7 cellular contexts compared by ENCODE assay signal in the genomic region with DNA sequence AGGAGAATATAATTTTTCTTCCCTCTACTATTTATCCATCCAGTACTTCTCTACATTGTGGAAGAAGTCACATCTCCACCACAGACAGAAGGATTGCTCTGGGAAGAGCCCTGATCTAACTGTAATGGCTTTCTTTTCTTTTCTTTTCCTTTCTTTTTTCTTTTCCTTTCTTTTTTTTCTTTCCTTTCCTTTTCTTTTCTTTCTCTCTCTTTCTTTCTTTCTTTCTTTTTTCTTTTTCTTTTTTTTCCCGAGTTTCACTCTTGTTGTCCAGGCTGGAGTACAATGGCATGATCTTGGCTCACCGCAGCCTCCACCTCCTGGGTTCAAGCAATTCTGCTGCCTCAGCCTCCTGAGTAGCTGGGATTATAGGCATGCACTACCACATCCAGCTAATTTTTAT.
DNase-seq lines count a peak whose midpoint lies in the region; ATAC-seq and TF ChIP-seq lines count a peak whose summit lies in the region.
"Not testable (repeated sequence)": the region's sequence is repeated elsewhere in the genome, so short reads cannot be mapped to it uniquely, and the experiment has no call there.

No MANE protein-coding gene starts in this region.

- POLR2A ChIA-PET in CD4-positive, alpha-beta memory T cell (lab: Charles Lee; ENCODE audit: partially characterized antibody): interaction anchor here (0.6 to 1.4 kb wide), 2 partner anchors 125 to 263 kb away, joined by 3 read pairs; no protein-coding TSS in a partner anchor
- POLR2A ChIA-PET in Panc1 (lab: Charles Lee): not testable (repeated sequence)
- POLR2A ChIA-PET in activated CD4-positive, alpha-beta memory T cell treated with anti-CD3 and anti-CD28 coated beads, Interleukin-2, amount 10 ng/mL, durations not matched to agents 7 days and 5 days (lab: Charles Lee): interaction anchor here (1.4 kb wide), 1 partner anchor 124 kb away, joined by 3 read pairs; no protein-coding TSS in a partner anchor

- H3K9me3 Mint-ChIP-seq in CD4-positive, alpha-beta memory T cell; activated CD4-positive, alpha-beta memory T cell treated with anti-CD3 and anti-CD28 coated beads, Interleukin-2, amount 10 ng/mL, durations not matched to agents 7 days and 5 days; activated naive CD8-positive, alpha-beta T cell treated with anti-CD3 and anti-CD28 coated beads for 36 hours: not testable (repeated sequence)

- not testable (repeated sequence) for H3K23ac ChIP-seq in mesenchymal stem cell (ENCODE audit: low read length in 2 of 2)

- not testable (repeated sequence) for H3K36me3 Mint-ChIP-seq in CD4-positive, alpha-beta memory T cell; activated CD4-positive, alpha-beta memory T cell treated with anti-CD3 and anti-CD28 coated beads, Interleukin-2, amount 10 ng/mL, durations not matched to agents 7 days and 5 days (ENCODE audit: low read depth); activated naive CD8-positive, alpha-beta T cell treated with anti-CD3 and anti-CD28 coated beads for 36 hours

- TF ChIP-seq POLR2A in esophagus muscularis mucosa (IDR thresholded peaks at IDR 0.05; ENCODE audit: low read depth): not testable (repeated sequence)

- H3K79me1 ChIP-seq in mesenchymal stem cell (replicated peaks; ENCODE audit: low read length, poor library complexity, severe bottlenecking): not testable (repeated sequence)

- intact Hi-C loops in CD4-positive, alpha-beta memory T cell (cut with micrococcal nuclease); Panc1 (cut with micrococcal nuclease; ENCODE audit: unreplicated experiment); esophagus muscularis mucosa (cut with DNase I): not testable (repeated sequence)

- not testable (repeated sequence) for H2AFZ ChIP-seq in mesenchymal stem cell (ENCODE audit: low read depth, low read length)

- not testable (repeated sequence) for H3K27me3 Mint-ChIP-seq in CD4-positive, alpha-beta memory T cell
- peaks cover 42% of the 10 kb centered on the region for H3K27me3 Mint-ChIP-seq in activated CD4-positive, alpha-beta memory T cell treated with anti-CD3 and anti-CD28 coated beads, Interleukin-2, amount 10 ng/mL, durations not matched to agents 7 days and 5 days
- peaks cover 28% of the 10 kb centered on the region for H3K27me3 Mint-ChIP-seq in activated naive CD8-positive, alpha-beta T cell treated with anti-CD3 and anti-CD28 coated beads for 36 hours

- TF ChIP-seq CTCF in Panc1 (IDR thresholded peaks at IDR 0.05); esophagus muscularis mucosa (IDR thresholded peaks at IDR 0.05): not testable (repeated sequence)

- H3K4me1 ChIP-seq in CD4-positive, alpha-beta memory T cell (ENCODE audit: insufficient read depth, low read length); Panc1 (ENCODE audit: control insufficient read depth, insufficient read depth, low read length); esophagus muscularis mucosa; mesenchymal stem cell (ENCODE audit: control insufficient read depth, insufficient read depth, low read depth, low read length); skeletal muscle satellite cell (ENCODE audit: control insufficient read depth, insufficient read depth, low read length): not testable (repeated sequence)

- peak overlapping the region in 7 of 8 donors; percentile 68 to 95 (median 82) for H3K4me3 Mint-ChIP-seq in CD4-positive, alpha-beta memory T cell
- peak overlapping the region; percentile 53 for H3K4me3 Mint-ChIP-seq in activated CD4-positive, alpha-beta memory T cell treated with anti-CD3 and anti-CD28 coated beads, Interleukin-2, amount 10 ng/mL, durations not matched to agents 7 days and 5 days
- peak overlapping the region; percentile 59 for H3K4me3 Mint-ChIP-seq in activated naive CD8-positive, alpha-beta T cell treated with anti-CD3 and anti-CD28 coated beads for 36 hours

- not testable (repeated sequence) for H3K18ac ChIP-seq in mesenchymal stem cell (ENCODE audit: low read depth in 1 of 2, low read length in 2 of 2)

- H3K9me3 ChIP-seq in CD4-positive, alpha-beta memory T cell (ENCODE audit: control insufficient read depth in 1 of 2, low read length in 2 of 2); Panc1 (ENCODE audit: control insufficient read depth, insufficient read depth, low read depth, low read length); esophagus muscularis mucosa; mesenchymal stem cell (ENCODE audit: control insufficient read depth, low read length); skeletal muscle satellite cell (replicated peaks; ENCODE audit: low read length): not testable (repeated sequence)

- H3K4ac ChIP-seq in mesenchymal stem cell (ENCODE audit: low read depth in 1 of 2, low read length in 2 of 2): not testable (repeated sequence)

- CTCF ChIA-PET in CD4-positive, alpha-beta memory T cell (lab: Charles Lee; ENCODE audit: partially characterized antibody): interaction anchor here (1.5 kb wide), 1 partner anchor 20 kb away, joined by 4 read pairs; no protein-coding TSS in a partner anchor
- CTCF ChIA-PET in Panc1 (lab: Charles Lee); activated CD4-positive, alpha-beta memory T cell treated with anti-CD3 and anti-CD28 coated beads, Interleukin-2, amount 10 ng/mL, durations not matched to agents 7 days and 5 days (lab: Charles Lee): not testable (repeated sequence)

- H3K4me1 Mint-ChIP-seq in CD4-positive, alpha-beta memory T cell: peaks cover 7 to 20% (median 11%) of the 10 kb centered on the region in 4 donors
- peaks cover 12% of the 10 kb centered on the region for H3K4me1 Mint-ChIP-seq in activated CD4-positive, alpha-beta memory T cell treated with anti-CD3 and anti-CD28 coated beads, Interleukin-2, amount 10 ng/mL, durations not matched to agents 7 days and 5 days
- H3K4me1 Mint-ChIP-seq in activated naive CD8-positive, alpha-beta T cell treated with anti-CD3 and anti-CD28 coated beads for 36 hours: peaks cover 18% of the 10 kb centered on the region

- not testable (repeated sequence) for ATAC-seq in Panc1

- DNase-seq in CD4-positive, alpha-beta memory T cell; Panc1 (ENCODE audit: low read depth, low spot score); activated CD4-positive, alpha-beta memory T cell treated with anti-CD3 and anti-CD28 coated beads, Interleukin-2, amount 10 ng/mL, durations not matched to agents 7 days and 5 days; activated naive CD8-positive, alpha-beta T cell treated with anti-CD3 and anti-CD28 coated beads for 36 hours; esophagus muscularis mucosa (ENCODE audit: extremely low spot score); mesenchymal stem cell: not testable (repeated sequence)

- not testable (repeated sequence) for H4K8ac ChIP-seq in mesenchymal stem cell (ENCODE audit: low read length)

- not testable (repeated sequence) for BruUV-seq in Panc1 (replicated peaks; lab: Mats Ljungman, UMichigan)

- peak overlapping the region in 2 of 7 donors; percentile 35 to 85 for H3K27ac Mint-ChIP-seq in CD4-positive, alpha-beta memory T cell
- H3K27ac Mint-ChIP-seq in activated CD4-positive, alpha-beta memory T cell treated with anti-CD3 and anti-CD28 coated beads, Interleukin-2, amount 10 ng/mL, durations not matched to agents 7 days and 5 days; activated naive CD8-positive, alpha-beta T cell treated with anti-CD3 and anti-CD28 coated beads for 36 hours: not testable (repeated sequence)

- H2BK12ac ChIP-seq in mesenchymal stem cell (ENCODE audit: low read length in 2 of 2): not testable (repeated sequence)

- H2BK5ac ChIP-seq in mesenchymal stem cell (ENCODE audit: low read depth, low read length, poor library complexity, severe bottlenecking): not testable (repeated sequence)

- H2BK120ac ChIP-seq in mesenchymal stem cell (ENCODE audit: low read depth, low read length): not testable (repeated sequence)

- not testable (repeated sequence) for H3K4me2 ChIP-seq in mesenchymal stem cell (ENCODE audit: low read length, poor library complexity, severe bottlenecking)
- H3K4me2 ChIP-seq in skeletal muscle satellite cell (ENCODE audit: low read length): peak overlapping the region; percentile 74

- TF ChIP-seq EP300 in esophagus muscularis mucosa (IDR thresholded peaks at IDR 0.05): not testable (repeated sequence)

- not testable (repeated sequence) for H3K27ac ChIP-seq in CD4-positive, alpha-beta memory T cell (ENCODE audit: low read depth, low read length); esophagus muscularis mucosa (replicated peaks in 1 of 4); mesenchymal stem cell (ENCODE audit: low read length, poor library complexity, severe bottlenecking)
- H3K27ac ChIP-seq in Panc1 (ENCODE audit: low read length): peak overlapping the region; percentile 23; the same call in 1 of the 2 replicates

- H3K4me3 ChIP-seq in CD4-positive, alpha-beta memory T cell (ENCODE audit: low read length in 2 of 2): peak overlapping the region in 1 of 2 donors; percentile 19
- H3K4me3 ChIP-seq in Panc1 (ENCODE audit: low read depth in 2 of 2, low read length in 2 of 2) (peak overlapping the region in 1 of 2 experiments; percentile 12; a peak in 1 of 4 replicates), esophagus muscularis mucosa (peak overlapping the region; percentile 24 to 42 (median 29)), mesenchymal stem cell (ENCODE audit: insufficient read depth in 1 of 2, low read depth in 1 of 2, low read length in 2 of 2) (peak overlapping the region in 1 of 2 experiments; percentile 76), skeletal muscle satellite cell (ENCODE audit: low read length) (peak overlapping the region; percentile 58)

- H3K27me3 ChIP-seq in CD4-positive, alpha-beta memory T cell (ENCODE audit: insufficient read depth, low read length); Panc1 (ENCODE audit: control insufficient read depth, insufficient read depth, low read length); esophagus muscularis mucosa; mesenchymal stem cell (ENCODE audit: control insufficient read depth in 1 of 2, insufficient read depth in 1 of 2, low read length in 2 of 2); skeletal muscle satellite cell (ENCODE audit: control insufficient read depth, insufficient read depth, low read length): not testable (repeated sequence)

- H3K14ac ChIP-seq in mesenchymal stem cell (ENCODE audit: low read length in 2 of 2): not testable (repeated sequence)

- not testable (repeated sequence) for H4K91ac ChIP-seq in mesenchymal stem cell (ENCODE audit: low read length)

- in situ Hi-C loops in Panc1 (cut with HindIII; ENCODE audit: low pct_unique_long_range_greater_than_20kb, low sequenced_read_pairs): not testable (repeated sequence)

- not testable (repeated sequence) for H3K36me3 ChIP-seq in CD4-positive, alpha-beta memory T cell (ENCODE audit: insufficient read depth, low read length); Panc1 (ENCODE audit: control insufficient read depth, insufficient read depth, low read length); esophagus muscularis mucosa; mesenchymal stem cell (ENCODE audit: control insufficient read depth in 1 of 2, insufficient read depth in 2 of 2, low read depth in 1 of 2, low read length in 2 of 2); skeletal muscle satellite cell (ENCODE audit: insufficient read depth, low read length)

- not testable (repeated sequence) for H2AK5ac ChIP-seq in mesenchymal stem cell (ENCODE audit: low read length, severe bottlenecking)

- not testable (repeated sequence) for H2BK15ac ChIP-seq in mesenchymal stem cell (ENCODE audit: low read depth, poor library complexity, severe bottlenecking)

- H3K9ac ChIP-seq in mesenchymal stem cell (ENCODE audit: low read length): peak overlapping the region; percentile 79
- H3K9ac ChIP-seq in skeletal muscle satellite cell (ENCODE audit: low read depth, low read length): peak overlapping the region; percentile 54

- WGBS in esophagus muscularis mucosa: 98% methylated on average over 2 of the region's 2 CpGs
- WGBS in mesenchymal stem cell: 73% methylated on average over 2 of the region's 2 CpGs
